20 cellular contexts compared by ENCODE assay signal in the genomic region with DNA sequence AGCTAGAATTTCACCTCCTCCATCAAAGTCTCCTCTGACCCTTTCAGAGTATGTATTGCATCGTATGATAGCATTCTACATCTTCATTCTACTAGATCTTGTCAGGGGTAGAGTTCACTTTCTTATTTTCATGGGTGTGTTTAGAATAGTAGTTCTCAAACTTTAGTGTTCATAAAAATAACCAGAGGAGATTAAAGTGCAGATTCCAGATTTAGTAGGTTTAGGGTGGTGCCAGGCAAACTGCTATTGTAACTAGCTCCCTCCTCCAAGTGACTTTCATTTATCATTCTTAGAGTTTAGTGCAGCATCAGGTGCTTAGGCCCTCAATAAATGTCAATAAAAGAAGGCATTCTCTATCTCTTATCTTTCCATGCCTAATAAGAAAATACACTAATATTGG. TPM values are rescaled to one million over a fixed set of nuclear protein-coding genes. Genes with fewer than 3 reads are reported as not detected.
"Had no signal": no experiment of that assay in that cellular context is flagged by ENCODE, and none has a peak within 500 bp of the region (broad histone marks: within the 10 kb centered on the region; RNA-seq: fewer than 3 reads in every experiment).

No MANE protein-coding gene starts in this region.

- H3K4me1 ChIP-seq: ascending aorta, thyroid gland had no signal

- H3K4me3 Mint-ChIP-seq: central memory CD8-positive, alpha-beta T cell; memory B cell; naive B cell; stimulated activated memory B cell treated with anti-CD40 and anti-IgM and Interleukin-4, amounts not matched to agents 10 μg/mL and 1 μg/mL and 100 μg/mL, for 72 hours; T-helper 17 cell had no signal

- DNase-seq: activated CD8-positive, alpha-beta memory T cell treated with anti-CD3 and anti-CD28 coated beads, Interleukin-2, amount 50 U/mL, for 4 hours; activated gamma-delta T cell; activated T-cell treated with anti-CD3 and anti-CD28 coated beads, Interleukin-2, amount 50 U/mL, for 48 hours; cortex of kidney; effector CD4-positive, alpha-beta T cell; gastrocnemius medialis; head of caudate nucleus; left ventricle myocardium superior; naive B cell; nucleus accumbens; SIG-M5; sigmoid colon; stimulated activated CD4-positive, alpha-beta T cell treated with anti-CD3 and anti-CD28 coated beads, Interleukin-4, amount 100 ng/mL, for 24 hours; T-helper 17 cell; thyroid gland had no signal

- H3K36me3 ChIP-seq: ascending aorta, gastrocnemius medialis, sigmoid colon, thyroid gland had no signal

- H3K36me3 Mint-ChIP-seq: memory B cell; naive B cell; stimulated activated memory B cell treated with anti-CD40 and anti-IgM and Interleukin-4, amounts not matched to agents 10 μg/mL and 1 μg/mL and 100 μg/mL, for 72 hours had no signal

- H3K27me3 Mint-ChIP-seq: central memory CD8-positive, alpha-beta T cell; memory B cell; stimulated activated memory B cell treated with anti-CD40 and anti-IgM and Interleukin-4, amounts not matched to agents 10 μg/mL and 1 μg/mL and 100 μg/mL, for 72 hours; T-helper 17 cell had no signal

- H3K27ac ChIP-seq: ascending aorta, gastrocnemius medialis, sigmoid colon, thyroid gland had no signal

- H3K9me3 ChIP-seq: ascending aorta, gastrocnemius medialis, sigmoid colon, thyroid gland had no signal

- H3K4me1 Mint-ChIP-seq: naive B cell; stimulated activated memory B cell treated with anti-CD40 and anti-IgM and Interleukin-4, amounts not matched to agents 10 μg/mL and 1 μg/mL and 100 μg/mL, for 72 hours had no signal

- H3K9me3 Mint-ChIP-seq: central memory CD8-positive, alpha-beta T cell; memory B cell; naive B cell; stimulated activated memory B cell treated with anti-CD40 and anti-IgM and Interleukin-4, amounts not matched to agents 10 μg/mL and 1 μg/mL and 100 μg/mL, for 72 hours had no signal

- H3K4me3 ChIP-seq: ascending aorta, gastrocnemius medialis, sigmoid colon, thyroid gland had no signal

- H3K27ac Mint-ChIP-seq: memory B cell; naive B cell; stimulated activated memory B cell treated with anti-CD40 and anti-IgM and Interleukin-4, amounts not matched to agents 10 μg/mL and 1 μg/mL and 100 μg/mL, for 72 hours; T-helper 17 cell had no signal

- H3K27me3 ChIP-seq: ascending aorta, gastrocnemius medialis, sigmoid colon, thyroid gland had no signal

RNA-seq across cellular contexts. Expression of a gene that starts 7.2 kb away (rescaled TPM):
- total RNA-seq: kidney epithelial cell had no signal
